In the genomic region with DNA sequence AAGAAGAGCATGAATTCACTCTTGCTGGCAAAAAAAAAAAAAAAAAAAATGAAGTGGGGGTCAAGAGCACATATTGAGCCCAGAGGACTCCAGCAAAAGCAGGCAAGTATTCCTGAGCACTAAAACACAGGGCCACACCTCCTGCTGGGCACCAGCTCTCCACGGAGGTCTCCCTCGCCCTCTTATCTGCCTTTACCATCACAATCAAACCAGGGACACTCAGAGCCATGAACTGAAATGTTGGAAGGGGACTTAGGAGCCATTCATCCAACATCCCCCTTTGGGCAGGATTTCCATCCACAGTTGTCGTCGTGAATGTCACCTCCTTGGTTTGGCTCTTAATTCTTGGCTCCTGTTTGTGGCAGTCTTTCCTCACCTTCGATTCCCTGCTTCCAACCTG, we compare ENCODE assay signal across 13 cellular contexts.
"Had no signal": no experiment of that assay in that cellular context is flagged by ENCODE, and none has a peak within 500 bp of the region (broad histone marks: within the 10 kb centered on the region; RNA-seq: fewer than 3 reads in every experiment).

No MANE protein-coding gene starts in this region.

- H3K4me1 ChIP-seq: prostate gland, upper lobe of right lung had no signal

- H3K9me3 ChIP-seq: esophagus squamous epithelium, prostate gland, upper lobe of right lung had no signal

- H3K4me3 Mint-ChIP-seq: activated CD8-positive, alpha-beta memory T cell treated with anti-CD3 and anti-CD28 coated beads, Interleukin-2, amount 10 ng/mL, durations not matched to agents 7 days and 5 days; activated naive CD8-positive, alpha-beta T cell treated with anti-CD3 and anti-CD28 coated beads for 36 hours; activated T-cell treated with anti-CD3 and anti-CD28 coated beads, Interleukin-2, amount 50 U/mL, for 72 hours; naive B cell; T-helper 17 cell had no signal

- H3K9me3 Mint-ChIP-seq: activated naive CD8-positive, alpha-beta T cell treated with anti-CD3 and anti-CD28 coated beads for 36 hours; activated T-cell treated with anti-CD3 and anti-CD28 coated beads, Interleukin-2, amount 50 U/mL, for 72 hours; naive B cell had no signal

- ATAC-seq: activated CD8-positive, alpha-beta memory T cell treated with anti-CD3 and anti-CD28 coated beads, Interleukin-2, amount 10 ng/mL, durations not matched to agents 7 days and 5 days; activated T-cell treated with anti-CD3 and anti-CD28 coated beads, Interleukin-2, amount 50 U/mL, for 72 hours; T-helper 17 cell had no signal

- H3K4me1 Mint-ChIP-seq: activated CD8-positive, alpha-beta memory T cell treated with anti-CD3 and anti-CD28 coated beads, Interleukin-2, amount 10 ng/mL, durations not matched to agents 7 days and 5 days; activated naive CD8-positive, alpha-beta T cell treated with anti-CD3 and anti-CD28 coated beads for 36 hours; naive B cell; T-helper 17 cell had no signal

- DNase-seq: activated CD8-positive, alpha-beta memory T cell treated with anti-CD3 and anti-CD28 coated beads, Interleukin-2, amount 10 ng/mL, durations not matched to agents 7 days and 5 days; activated gamma-delta T cell treated with Interleukin-2 at 50 U/mL for 16 hours; activated naive CD8-positive, alpha-beta T cell treated with anti-CD3 and anti-CD28 coated beads for 36 hours; activated T-cell treated with anti-CD3 and anti-CD28 coated beads, Interleukin-2, amount 50 U/mL, for 72 hours; esophagus squamous epithelium; foreskin fibroblast; islet precursor cell; naive B cell; stimulated activated CD4-positive, alpha-beta T cell treated with anti-CD3 and anti-CD28 coated beads, Interleukin-12 subunit alpha, Interleukin-12 subunit beta, amount 100 ng/mL, for 4 hours; stimulated activated naive CD4-positive, alpha-beta T cell; T-helper 17 cell; upper lobe of right lung had no signal

- H3K27ac Mint-ChIP-seq: activated CD8-positive, alpha-beta memory T cell treated with anti-CD3 and anti-CD28 coated beads, Interleukin-2, amount 10 ng/mL, durations not matched to agents 7 days and 5 days; activated naive CD8-positive, alpha-beta T cell treated with anti-CD3 and anti-CD28 coated beads for 36 hours; activated T-cell treated with anti-CD3 and anti-CD28 coated beads, Interleukin-2, amount 50 U/mL, for 72 hours; T-helper 17 cell had no signal

- H3K36me3 Mint-ChIP-seq: activated CD8-positive, alpha-beta memory T cell treated with anti-CD3 and anti-CD28 coated beads, Interleukin-2, amount 10 ng/mL, durations not matched to agents 7 days and 5 days; activated naive CD8-positive, alpha-beta T cell treated with anti-CD3 and anti-CD28 coated beads for 36 hours; naive B cell had no signal

- H3K27me3 ChIP-seq: esophagus squamous epithelium, upper lobe of right lung had no signal

- H3K36me3 ChIP-seq: esophagus squamous epithelium, prostate gland, upper lobe of right lung had no signal

- H3K4me3 ChIP-seq: prostate gland, upper lobe of right lung had no signal

- H3K27ac ChIP-seq: upper lobe of right lung had no signal
